ENCODE assay signal across 24 cellular contexts in the genomic region with DNA sequence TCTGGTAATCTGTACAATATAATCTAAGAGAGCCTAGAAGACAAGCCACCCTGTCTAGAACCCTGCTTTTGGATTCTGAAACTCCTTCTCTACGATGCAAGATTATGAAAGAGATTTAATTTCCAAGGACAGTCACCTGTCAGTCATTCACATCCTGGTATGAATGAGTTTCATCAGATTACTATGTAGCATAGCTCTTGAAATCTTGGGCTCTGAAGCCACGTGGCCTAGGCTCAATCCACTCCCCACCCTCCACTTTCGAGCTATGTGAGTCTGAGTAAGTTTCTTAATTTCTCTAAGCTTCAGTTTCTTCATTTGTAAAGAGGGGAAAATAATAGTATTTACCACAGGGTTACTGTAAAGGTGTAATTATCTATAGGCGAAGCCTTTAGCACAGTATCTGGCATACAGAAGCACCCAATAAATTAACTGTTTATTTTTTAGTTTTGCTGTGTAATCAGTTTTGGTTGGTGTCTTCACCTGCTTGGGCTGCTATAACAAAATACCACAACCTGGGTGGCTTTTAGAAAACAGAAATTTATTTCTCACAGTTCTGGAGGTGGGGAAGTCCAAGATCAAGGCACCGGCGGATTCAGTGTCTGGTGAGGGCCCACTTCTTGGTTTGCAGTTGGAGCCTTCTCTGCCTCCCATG.
DNase-seq lines count a peak whose midpoint lies in the region; FAIRE-seq and TF ChIP-seq lines count a peak whose summit lies in the region.
"Had no signal": no experiment of that assay in that cellular context is flagged by ENCODE, and none has a peak within 500 bp of the region (broad histone marks: within the 10 kb centered on the region; RNA-seq: fewer than 3 reads in every experiment).

No MANE protein-coding gene starts in this region.

- no peaks in the 10 kb centered on the region for H3K9me3 ChIP-seq in CD4-positive, alpha-beta memory T cell (ENCODE audit: control insufficient read depth in 1 of 2, low read length in 2 of 2)
- no peaks in the 10 kb centered on the region for H3K9me3 ChIP-seq in ascending aorta
- H3K9me3 ChIP-seq: body of pancreas, HAP-1, SK-N-SH, uterus had no signal

- H3K27ac Mint-ChIP-seq in activated naive CD4-positive, alpha-beta T cell treated with anti-CD3 and anti-CD28 coated beads for 36 hours, result peak overlapping the region; percentile 59
- H3K27ac Mint-ChIP-seq in CD4-positive, alpha-beta memory T cell, result peak overlapping the region; percentile 79 to 96 (median 89)
- H3K27ac Mint-ChIP-seq: neural progenitor cell; T-helper 2 cell treated with Interferon-gamma antibody and Interleukin-4, amounts not matched to agents 5 μg/mL and 100 μg/mL, for 36 hours had no signal

- POLR2A ChIA-PET in CD4-positive, alpha-beta memory T cell (lab: Charles Lee; ENCODE audit: partially characterized antibody), result interaction anchor here (1.7 kb wide), 1 partner anchor 72 kb away, joined by 7 read pairs; a partner anchor contains a TSS
- POLR2A ChIA-PET in RWPE1 (lab: Yijun Ruan, JAX; ENCODE audit: low non-redundant PET), result no interaction called here

- no peaks in the 10 kb centered on the region for H3K36me3 ChIP-seq in CD4-positive, alpha-beta memory T cell (ENCODE audit: insufficient read depth, low read length)
- peaks cover 17 to 42% of the 10 kb centered on the region in 2 donors for H3K36me3 ChIP-seq in ascending aorta
- H3K36me3 ChIP-seq: HAP-1, neural progenitor cell, uterus, WERI-Rb-1 had no signal

- intact Hi-C loops in activated naive CD4-positive, alpha-beta T cell treated with anti-CD3 and anti-CD28 coated beads for 36 hours (cut with micrococcal nuclease), result no loop called here
- intact Hi-C loops in CD4-positive, alpha-beta memory T cell (cut with micrococcal nuclease), result no loop called here
- intact Hi-C loops in ascending aorta (cut with DNase I), result no loop called here

- CTCF ChIA-PET in activated naive CD4-positive, alpha-beta T cell treated with anti-CD3 and anti-CD28 coated beads for 36 hours (lab: Charles Lee), result interaction anchor here (1.0 to 2.2 kb wide), 8 partner anchors 9 to 101 kb away, joined by 3 to 9 read pairs (median 4); a partner anchor contains a TSS
- CTCF ChIA-PET in CD4-positive, alpha-beta memory T cell (lab: Charles Lee; ENCODE audit: partially characterized antibody), result interaction anchor here (1.2 to 8.4 kb wide), 2 partner anchors 33 to 60 kb away, joined by 3 to 70 read pairs; no protein-coding TSS in a partner anchor
- CTCF ChIA-PET in RWPE1 (lab: Yijun Ruan, JAX), result no interaction called here

- H3K4me3 ChIP-seq in CD4-positive, alpha-beta memory T cell (ENCODE audit: low read length in 2 of 2), result no peak overlapping the region
- H3K4me3 ChIP-seq in ascending aorta, result no peak overlapping the region
- H3K4me3 ChIP-seq: body of pancreas, HAP-1, lung, neural progenitor cell, uterus had no signal

- TF ChIP-seq CTCF in RWPE1 (conservative IDR thresholded peaks at IDR 0.05; ENCODE audit: low read depth), result no peak
- TF ChIP-seq CTCF in ascending aorta (IDR thresholded peaks at IDR 0.05), result no peak

- H3K4me1 Mint-ChIP-seq in activated naive CD4-positive, alpha-beta T cell treated with anti-CD3 and anti-CD28 coated beads for 36 hours (ENCODE audit: low read depth), result peaks cover 58% of the 10 kb centered on the region
- H3K4me1 Mint-ChIP-seq in CD4-positive, alpha-beta memory T cell, result peaks cover 44 to 74% (median 66%) of the 10 kb centered on the region in 4 donors

- peaks cover 2% of the 10 kb centered on the region for H3K9me3 Mint-ChIP-seq in activated naive CD4-positive, alpha-beta T cell treated with anti-CD3 and anti-CD28 coated beads for 36 hours
- H3K9me3 Mint-ChIP-seq in CD4-positive, alpha-beta memory T cell, result peaks cover 0 to 3% (median 0%) of the 10 kb centered on the region in 8 donors
- H3K9me3 Mint-ChIP-seq: T-helper 2 cell treated with Interferon-gamma antibody and Interleukin-4, amounts not matched to agents 5 μg/mL and 100 μg/mL, for 36 hours had no signal

- H3K36me3 Mint-ChIP-seq in activated naive CD4-positive, alpha-beta T cell treated with anti-CD3 and anti-CD28 coated beads for 36 hours (ENCODE audit: low read depth), result peaks cover 1% of the 10 kb centered on the region
- H3K36me3 Mint-ChIP-seq in CD4-positive, alpha-beta memory T cell, result no peaks in the 10 kb centered on the region

- no peak for FAIRE-seq in urothelium cell line (lab: Jason Lieb, UNC)

- no peaks in the 10 kb centered on the region for H3K27me3 Mint-ChIP-seq in activated naive CD4-positive, alpha-beta T cell treated with anti-CD3 and anti-CD28 coated beads for 36 hours (ENCODE audit: low read depth)
- no peaks in the 10 kb centered on the region for H3K27me3 Mint-ChIP-seq in CD4-positive, alpha-beta memory T cell

- no peaks in the 10 kb centered on the region for H3K27me3 ChIP-seq in CD4-positive, alpha-beta memory T cell (ENCODE audit: insufficient read depth, low read length)
- H3K27me3 ChIP-seq in ascending aorta, result no peaks in the 10 kb centered on the region
- H3K27me3 ChIP-seq: body of pancreas, neural progenitor cell, uterus had no signal

- DNase-seq in activated naive CD4-positive, alpha-beta T cell treated with anti-CD3 and anti-CD28 coated beads for 36 hours, result peak; percentile 50
- DNase-seq in activated naive CD4-positive, alpha-beta T cell treated with Interleukin-2 at 50 U/mL for 16 hours, result no peak
- DNase-seq in CD4-positive, alpha-beta memory T cell, result no peak
- no peak for DNase-seq in RWPE1 (ENCODE audit: low spot score)
- no peak for DNase-seq in epithelial cell of prostate (ENCODE audit: low read depth, low spot score)
- no peak for DNase-seq in mesenteric fat pad (ENCODE audit: low spot score)
- no peak for DNase-seq in urothelium cell line (ENCODE audit: low spot score)
- no peak for DNase-seq in ascending aorta (ENCODE audit: low spot score in 2 of 2)
- DNase-seq: activated CD4-positive, alpha-beta T cell treated with anti-CD3 and anti-CD28 coated beads, Interleukin-2, amount 50 U/mL, for 1 hour; body of pancreas; C1 segment of cervical spinal cord; DMS 273 treated with DMSO at 0.1 percent for 48 hours; head of caudate nucleus; kidney glomerular epithelial cell; NCI-H1092; NCI-H187; posterior cingulate gyrus; SK-N-SH; uterus; WERI-Rb-1 had no signal

- no peak overlapping the region for H3K4me3 Mint-ChIP-seq in activated naive CD4-positive, alpha-beta T cell treated with anti-CD3 and anti-CD28 coated beads for 36 hours
- H3K4me3 Mint-ChIP-seq in CD4-positive, alpha-beta memory T cell, result peak overlapping the region in 3 of 8 donors; percentile 7 to 57 (median 23)
- H3K4me3 Mint-ChIP-seq: neural progenitor cell; T-helper 2 cell treated with Interferon-gamma antibody and Interleukin-4, amounts not matched to agents 5 μg/mL and 100 μg/mL, for 36 hours had no signal

- H3K27ac ChIP-seq in CD4-positive, alpha-beta memory T cell (ENCODE audit: low read depth, low read length), result peak overlapping the region; percentile 48
- H3K27ac ChIP-seq in RWPE1 (peak overlapping the region; percentile 10; the same call in 1 of the 2 replicates), epithelial cell of prostate (peak overlapping the region; percentile 84), ascending aorta (no peak overlapping the region)
- H3K27ac ChIP-seq: body of pancreas, neural progenitor cell, uterus, WERI-Rb-1 had no signal

- H3K4me1 ChIP-seq in CD4-positive, alpha-beta memory T cell (ENCODE audit: insufficient read depth, low read length), result peaks cover 60% of the 10 kb centered on the region
- H3K4me1 ChIP-seq in ascending aorta, result no peaks in the 10 kb centered on the region
- H3K4me1 ChIP-seq: body of pancreas, HAP-1, uterus had no signal

Comparison
In these comparisons a context has a peak if more than half of its experiments do, and no peak if none do; other contexts are left out.
1. H3K27ac ChIP-seq: peak in CD4-positive, alpha-beta memory T cell (single experiment), RWPE1 (single experiment) and epithelial cell of prostate (single experiment); none in ascending aorta (0 of 2).